In the genomic region with DNA sequence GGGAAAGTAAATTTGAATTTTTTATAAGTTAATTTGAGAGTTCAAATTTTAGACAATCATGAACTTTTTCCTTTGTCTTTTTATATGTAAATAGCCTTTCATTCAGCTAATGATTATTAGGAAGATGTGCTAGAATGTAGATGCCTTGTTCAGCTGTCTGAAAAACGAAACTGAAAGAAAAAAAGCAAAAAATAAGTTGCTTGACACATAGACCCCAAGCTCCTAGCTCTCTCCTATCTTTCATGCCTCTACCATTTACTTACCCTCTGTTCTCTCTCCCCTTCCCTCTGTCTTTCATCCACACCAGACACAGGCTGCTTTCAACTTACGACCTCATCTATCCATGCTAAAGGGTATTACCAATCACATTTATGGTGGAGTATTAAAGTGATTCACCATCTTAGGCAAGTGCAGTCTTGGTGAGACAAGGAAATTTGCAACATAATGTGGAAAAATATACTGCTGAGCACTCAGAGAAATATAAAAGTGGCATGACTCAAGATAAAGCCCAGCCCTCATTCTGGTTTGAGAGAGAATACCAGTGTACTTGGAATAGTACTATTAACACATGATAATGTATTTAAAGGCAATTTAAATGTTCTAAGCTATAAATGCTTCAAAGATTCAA, we compare ENCODE assay signal across 1 cellular context.
TF ChIP-seq lines count a peak whose summit lies in the region.

No MANE protein-coding gene starts in this region.

TF ChIP-seq in SK-N-SH treated with all-trans-retinoic acid at 6 μM for 48 hours, 23 proteins besides CTCF, POLR2A, EP300 and RAD21 (continued from another document):
- TF ChIP-seq, protein P1, sequence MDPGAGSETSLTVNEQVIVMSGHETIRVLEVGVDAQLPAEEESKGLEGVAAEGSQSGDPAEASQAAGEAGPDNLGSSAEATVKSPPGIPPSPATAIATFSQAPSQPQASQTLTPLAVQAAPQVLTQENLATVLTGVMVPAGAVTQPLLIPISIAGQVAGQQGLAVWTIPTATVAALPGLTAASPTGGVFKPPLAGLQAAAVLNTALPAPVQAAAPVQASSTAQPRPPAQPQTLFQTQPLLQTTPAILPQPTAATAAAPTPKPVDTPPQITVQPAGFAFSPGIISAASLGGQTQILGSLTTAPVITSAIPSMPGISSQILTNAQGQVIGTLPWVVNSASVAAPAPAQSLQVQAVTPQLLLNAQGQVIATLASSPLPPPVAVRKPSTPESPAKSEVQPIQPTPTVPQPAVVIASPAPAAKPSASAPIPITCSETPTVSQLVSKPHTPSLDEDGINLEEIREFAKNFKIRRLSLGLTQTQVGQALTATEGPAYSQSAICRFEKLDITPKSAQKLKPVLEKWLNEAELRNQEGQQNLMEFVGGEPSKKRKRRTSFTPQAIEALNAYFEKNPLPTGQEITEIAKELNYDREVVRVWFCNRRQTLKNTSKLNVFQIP (CRISPR knock-in tag; IDR thresholded peaks at IDR 0.05; ENCODE audit: borderline replicate concordance, low read depth) = no peak
- TF ChIP-seq CSDC2 (CRISPR knock-in tag; IDR thresholded peaks at IDR 0.05) (no peak), TSHZ2 (CRISPR knock-in tag; IDR thresholded peaks at IDR 0.05) (no peak), TCF4 (CRISPR knock-in tag; IDR thresholded peaks at IDR 0.05; ENCODE audit: borderline replicate concordance) (no peak), ZFP30 (CRISPR knock-in tag; IDR thresholded peaks at IDR 0.05) (no peak), PATZ1 (CRISPR knock-in tag; IDR thresholded peaks at IDR 0.05; ENCODE audit: borderline replicate concordance) (no peak)
